In genomic region chr1:2783435-2784397, GRCh38 we compare ENCODE assay signal across 28 cellular contexts. TPM values are rescaled to one million over a fixed set of nuclear protein-coding genes. Genes with fewer than 3 reads are reported as not detected.
DNase-seq lines count a peak whose midpoint lies in the region; ATAC-seq and TF ChIP-seq lines count a peak whose summit lies in the region.
"Had no signal": no experiment of that assay in that cellular context is flagged by ENCODE, and none has a peak within 500 bp of the region (broad histone marks: within the 10 kb centered on the region; RNA-seq: fewer than 3 reads in every experiment).

No MANE protein-coding gene starts in this region.

- no peaks in the 10 kb centered on the region for H3K36me3 ChIP-seq in colonic mucosa
- H3K36me3 ChIP-seq: SJSA1 had no signal

- H3K4me3 Mint-ChIP-seq in natural killer cell, result no peak overlapping the region
- H3K4me3 Mint-ChIP-seq: activated B cell treated with CpG ODN at 0.5 μM for 24 hours; activated CD4-positive, alpha-beta memory T cell treated with anti-CD3 and anti-CD28 coated beads, Interleukin-2, amount 10 ng/mL, durations not matched to agents 7 days and 5 days; naive B cell had no signal

- no peak for ATAC-seq in left ventricle myocardium superior
- ATAC-seq in natural killer cell, result no peak
- no peak for ATAC-seq in GM19467 (IDR thresholded peaks at IDR 0.05; ENCODE audit: unreplicated experiment)
- no peak for ATAC-seq in GM21381 (IDR thresholded peaks at IDR 0.05; ENCODE audit: unreplicated experiment)
- ATAC-seq: activated naive CD4-positive, alpha-beta T cell treated with anti-CD3 and anti-CD28 coated beads, Interleukin-2, amount 50 U/mL, for 72 hours; left colon had no signal

- no peak overlapping the region for H3K27ac Mint-ChIP-seq in natural killer cell
- H3K27ac Mint-ChIP-seq: activated B cell treated with CpG ODN at 0.5 μM for 24 hours; activated CD4-positive, alpha-beta memory T cell treated with anti-CD3 and anti-CD28 coated beads, Interleukin-2, amount 10 ng/mL, durations not matched to agents 7 days and 5 days; activated naive CD4-positive, alpha-beta T cell treated with anti-CD3 and anti-CD28 coated beads, Interleukin-2, amount 50 U/mL, for 72 hours; naive B cell had no signal

- no peaks in the 10 kb centered on the region for H3K4me1 ChIP-seq in colonic mucosa
- H3K4me1 ChIP-seq: Caco-2, SJSA1 had no signal

- H3K27me3 Mint-ChIP-seq in natural killer cell (ENCODE audit: low read depth in 2 of 2), result peaks cover 24 to 29% of the 10 kb centered on the region in 2 donors

- H3K4me1 Mint-ChIP-seq in natural killer cell, result no peaks in the 10 kb centered on the region
- H3K4me1 Mint-ChIP-seq: activated B cell treated with CpG ODN at 0.5 μM for 24 hours had no signal

- no peaks in the 10 kb centered on the region for H3K27me3 ChIP-seq in colonic mucosa
- H3K27me3 ChIP-seq: SJSA1 had no signal

- no peak for TF ChIP-seq CTCF in colonic mucosa (IDR thresholded peaks at IDR 0.05)
- no peak for TF ChIP-seq CTCF in natural killer cell (IDR thresholded peaks at IDR 0.05)
- no peak for TF ChIP-seq CTCF in GM13977 (IDR thresholded peaks at IDR 0.05; ENCODE audit: extremely low read depth, insufficient read depth, missing control alignments)

- no peaks in the 10 kb centered on the region for H3K9me3 ChIP-seq in colonic mucosa

- in situ Hi-C loops in GM13977 (cut with MboI; ENCODE audit: low pct_unique_long_range_greater_than_20kb, low sequenced_read_pairs, unreplicated experiment), result no loop called here

- H3K27ac ChIP-seq in colonic mucosa, result no peak overlapping the region
- H3K27ac ChIP-seq: SJSA1 had no signal

- intact Hi-C loops in cardiac septum (cut with DNase I), result no loop called here
- intact Hi-C loops in left ventricle myocardium superior (cut with micrococcal nuclease), result no loop called here
- intact Hi-C loops in colonic mucosa (cut with DNase I), result loop anchor here (5.0 kb wide), 1 partner anchor 366 kb away; no protein-coding TSS in a partner anchor
- intact Hi-C loops in natural killer cell (cut with micrococcal nuclease), result no loop called here

- H3K4me3 ChIP-seq in colonic mucosa, result no peak overlapping the region
- H3K4me3 ChIP-seq: SJSA1 had no signal

- peak; percentile 66 for DNase-seq in cardiac septum (ENCODE audit: low spot score)
- DNase-seq in left ventricle myocardium superior, result no peak
- DNase-seq in colonic mucosa, result peak; percentile 8
- peak; percentile 5 for DNase-seq in natural killer cell
- DNase-seq in ureter (ENCODE audit: low spot score), result peak; percentile 29
- DNase-seq in GM13977 (ENCODE audit: low spot score), result no peak
- DNase-seq: activated CD4-positive, alpha-beta memory T cell treated with anti-CD3 and anti-CD28 coated beads, Interleukin-2, amount 10 ng/mL, durations not matched to agents 7 days and 5 days; activated T-cell treated with anti-CD3 and anti-CD28 coated beads, Interleukin-2, amount 50 U/mL, for 48 hours; C1 segment of cervical spinal cord; dermis blood vessel endothelial cell; DMS79; GF-D8; left colon; naive B cell; NCI-H1105; NCI-H1930; NCI-H524 treated with DMSO at 0.1 percent for 48 hours; retina; stimulated activated CD4-positive, alpha-beta T cell treated with anti-CD3 and anti-CD28 coated beads, Interleukin-12 subunit alpha, Interleukin-12 subunit beta, amount 100 ng/mL, for 4 hours; stimulated activated CD4-positive, alpha-beta T cell treated with anti-CD3 and anti-CD28 coated beads, Interleukin-4, amount 100 ng/mL, for 1 hour; substantia nigra; T-helper 1 cell had no signal

- peaks cover 4 to 6% of the 10 kb centered on the region in 2 donors for H3K9me3 Mint-ChIP-seq in natural killer cell

- no peak overlapping the region for H3K9ac ChIP-seq in colonic mucosa (ENCODE audit: low read depth in 2 of 2, low read length in 2 of 2)

- peaks cover 14% of the 10 kb centered on the region for H3K36me3 Mint-ChIP-seq in natural killer cell

RNA-seq across cellular contexts. Expression of gene TTC34, which starts 17.8 kb away (rescaled TPM):
- total RNA-seq in cardiac septum (0.35 TPM), left ventricle myocardium superior (0.59 TPM), colonic mucosa (under 1 TPM; 0.27 to 0.44 TPM), natural killer cell (1 to 10 TPM in 2 of 3 donors, under 1 TPM in 1; 0.80 to 1.4 (median 1.2) TPM), ureter (3.0 TPM)

Comparison
In these comparisons a context has a peak if more than half of its experiments do, and no peak if none do; other contexts are left out.
1. DNase-seq: peak in cardiac septum (single experiment), colonic mucosa (single experiment), natural killer cell (single experiment) and ureter (single experiment); none in left ventricle myocardium superior (single experiment) and GM13977 (single experiment).